Comparison of ENCODE assay signal across 8 cellular contexts in the genomic region with DNA sequence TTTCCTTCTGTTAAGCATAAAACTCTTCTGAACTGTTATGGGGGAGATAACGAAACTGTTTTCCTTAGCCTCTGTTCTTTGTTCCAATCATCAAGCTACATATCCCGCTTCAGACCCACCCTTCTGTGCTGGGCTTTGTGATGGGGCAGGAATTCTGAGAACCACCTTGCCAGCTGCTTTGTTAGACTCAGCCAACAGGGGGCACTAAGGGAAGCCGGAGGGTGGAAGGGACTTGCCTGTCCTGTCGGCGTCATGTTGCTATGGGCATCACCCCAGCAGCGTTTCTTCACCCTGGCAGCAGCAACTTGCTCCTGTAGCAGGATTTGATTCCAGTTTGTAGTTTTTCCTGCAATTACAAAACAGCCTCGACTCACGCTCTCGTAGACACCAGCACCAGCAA.
DNase-seq lines count a peak whose midpoint lies in the region; ATAC-seq and TF ChIP-seq lines count a peak whose summit lies in the region.

No MANE protein-coding gene starts in this region.

- in situ Hi-C loops in ACHN (cut with HindIII; ENCODE audit: low pct_ligation_motif_present, low pct_unique_long_range_greater_than_20kb, low sequenced_read_pairs) (no loop called here), GM13976 (cut with MboI; ENCODE audit: low sequenced_read_pairs, unreplicated experiment) (no loop called here)

- H3K27me3 ChIP-seq in foreskin keratinocyte = no peaks in the 10 kb centered on the region

- peak; percentile 44 for TF ChIP-seq CTCF in GM13976 (IDR thresholded peaks at IDR 0.05; ENCODE audit: borderline replicate concordance, control extremely low read depth, extremely low read depth, insufficient read depth, missing control alignments)
- TF ChIP-seq CTCF in foreskin keratinocyte (conservative IDR thresholded peaks at IDR 0.05) = peak; percentile 48

- no peaks in the 10 kb centered on the region for H3K4me1 ChIP-seq in foreskin keratinocyte

- H3K9ac ChIP-seq in SK-N-MC (ENCODE audit: insufficient read length) = no peak overlapping the region

- H3K9me3 ChIP-seq in SK-N-MC (ENCODE audit: low read depth, low read length) = no peaks in the 10 kb centered on the region

- DNase-seq in ACHN = peak; percentile 61
- DNase-seq in GM13976 (ENCODE audit: low spot score) = peak; percentile 21
- DNase-seq in SK-N-MC (ENCODE audit: low read depth, low spot score) = no peak
- DNase-seq in foreskin keratinocyte = no peak
- peak; percentile 10 for DNase-seq in stimulated activated naive CD8-positive, alpha-beta T cell treated with anti-CD3 and anti-CD28 coated beads, Interleukin-15, Interleukin-2, amounts not matched to agents 100 U/mL and 50 U/mL, for 24 hours
- no peak for DNase-seq in NCI-H226
- no peak for DNase-seq in SK-N-DZ (ENCODE audit: low spot score)

- H3K36me3 ChIP-seq in SK-N-MC (ENCODE audit: insufficient read depth, low read length) = no peaks in the 10 kb centered on the region

- ATAC-seq in HG03175 (IDR thresholded peaks at IDR 0.05; ENCODE audit: unreplicated experiment) (peak; percentile 70), foreskin keratinocyte (peak; percentile 74)
- no peak for ATAC-seq in stimulated activated naive CD8-positive, alpha-beta T cell treated with anti-CD3 and anti-CD28 coated beads, Interleukin-15, Interleukin-2, amounts not matched to agents 100 U/mL and 50 U/mL, for 24 hours

- no peak overlapping the region for H3K27ac ChIP-seq in SK-N-MC
- H3K27ac ChIP-seq in foreskin keratinocyte = no peak overlapping the region

- peak overlapping the region; percentile 14; the same call in 1 of the 2 replicates for H3K4me3 ChIP-seq in SK-N-MC

Comparison
In these comparisons a context has a peak if more than half of its experiments do, and no peak if none do; other contexts are left out.
1. DNase-seq: peak in ACHN (single experiment), GM13976 (single experiment) and stimulated activated naive CD8-positive, alpha-beta T cell treated with anti-CD3 and anti-CD28 coated beads, Interleukin-15, Interleukin-2, amounts not matched to agents 100 U/mL and 50 U/mL, for 24 hours (single experiment); none in SK-N-MC (single experiment), foreskin keratinocyte (0 of 2), NCI-H226 (single experiment) and SK-N-DZ (single experiment).